In the genomic region with DNA sequence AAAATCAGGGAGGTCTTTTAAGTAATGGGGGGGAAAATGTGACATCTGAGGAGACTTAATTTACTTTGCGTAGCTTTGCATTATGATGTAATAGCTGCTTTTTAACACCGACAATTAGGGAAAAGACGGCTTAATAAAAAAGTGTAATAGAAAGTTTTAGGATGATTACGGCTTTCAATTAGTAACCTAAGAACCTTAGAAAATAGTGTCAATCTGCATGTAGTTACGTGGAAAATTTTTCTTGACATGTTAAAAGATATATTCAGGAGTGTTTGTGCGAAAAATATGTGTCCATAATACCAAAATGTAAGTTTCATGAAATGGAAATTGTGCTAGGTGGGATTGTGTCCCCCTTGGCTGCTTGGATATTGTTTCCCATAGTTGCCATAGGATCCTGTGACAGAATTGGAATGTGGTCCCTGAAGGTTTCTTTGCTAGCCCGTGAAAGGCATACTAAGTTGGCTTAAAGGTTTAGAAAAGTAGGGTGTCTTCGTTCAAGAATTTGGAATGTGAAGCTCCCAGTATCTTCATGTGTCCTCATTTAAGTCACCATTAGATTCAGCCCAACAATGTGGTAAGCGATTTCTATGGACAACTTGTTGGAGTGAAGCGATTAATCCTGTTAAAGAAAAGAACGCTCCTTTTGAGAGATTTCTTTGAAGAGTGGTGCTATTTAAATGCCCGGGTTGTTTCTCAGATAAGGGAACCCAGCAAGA, we compare ENCODE assay signal across 9 cellular contexts. TPM values are rescaled to one million over a fixed set of nuclear protein-coding genes. Genes with fewer than 3 reads are reported as not detected.
DNase-seq lines count a peak whose midpoint lies in the region; ATAC-seq, FAIRE-seq and TF ChIP-seq lines count a peak whose summit lies in the region.
"Had no signal": no experiment of that assay in that cellular context is flagged by ENCODE, and none has a peak within 500 bp of the region (broad histone marks: within the 10 kb centered on the region; RNA-seq: fewer than 3 reads in every experiment).

No MANE protein-coding gene starts in this region.

- POLR2A ChIA-PET in K562 (lab: Yijun Ruan, JAX), result no interaction called here

- in situ Hi-C loops in K562 (cut with MboI), result no loop called here

- TF ChIP-seq CTCF in cardiac muscle cell (IDR thresholded peaks at IDR 0.05; ENCODE audit: low read depth, low read length), result no peak
- TF ChIP-seq CTCF in K562 (IDR thresholded peaks at IDR 0.05 in 2 of 3, conservative IDR thresholded peaks at IDR 0.05 in 1 of 3; ENCODE audit: insufficient read depth in 2 of 3, low read depth in 1 of 3, low read length in 3 of 3), result no peak
- no peak for TF ChIP-seq CTCF in lower lobe of right lung (IDR thresholded peaks at IDR 0.05)
- no peak for TF ChIP-seq CTCF in upper lobe of left lung (IDR thresholded peaks at IDR 0.05)

- peak; percentile 29 for FAIRE-seq in K562 (lab: Jason Lieb, UNC)

- no peaks in the 10 kb centered on the region for H3K79me2 ChIP-seq in K562 (ENCODE audit: control insufficient read depth, insufficient read depth, low read length)

- H3K36me3 ChIP-seq in cardiac muscle cell (peaks cover 4% of the 10 kb centered on the region), K562 (ENCODE audit: control insufficient read depth, insufficient read depth, low read length) (no peaks in the 10 kb centered on the region), lower lobe of right lung (peaks cover 9% of the 10 kb centered on the region), upper lobe of left lung (no peaks in the 10 kb centered on the region)

- H4K20me1 ChIP-seq in K562 (replicated peaks; ENCODE audit: control insufficient read depth, insufficient read depth, low read length), result 0 out of 2 replicates have a peak, but pooled peaks cover 2% of the 10 kb centered on the region

- DNase-seq in cardiac muscle cell (ENCODE audit: low read depth in 1 of 2, low spot score in 1 of 2), result no peak
- no peak for DNase-seq in cardiac septum (ENCODE audit: low spot score)
- no peak for DNase-seq in K562 (ENCODE audit: extremely low read depth in 1 of 4, low spot score in 3 of 4)
- no peak for DNase-seq in lower lobe of right lung
- no peak for DNase-seq in upper lobe of left lung
- no peak for DNase-seq in SW 1271 (lab: John Stamatoyannopoulos, UW)
- DNase-seq: NCI-H1048 had no signal

- H2AFZ ChIP-seq in K562 (ENCODE audit: low read depth, low read length), result no peak overlapping the region

- H3K4me1 ChIP-seq in cardiac muscle cell (ENCODE audit: low read depth) (peaks cover 10% of the 10 kb centered on the region), K562 (replicated peaks in 1 of 2; ENCODE audit: control insufficient read depth in 2 of 2, insufficient read depth in 2 of 2, low read length in 2 of 2) (peaks cover 0 to 17% of the 10 kb centered on the region in 2 experiments; a peak in 2 of 5 replicates), lower lobe of right lung (peaks cover 56% of the 10 kb centered on the region), upper lobe of left lung (peaks cover 15 to 60% (median 31%) of the 10 kb centered on the region in 4 donors)

- no TSS peak for BruUV-seq in K562 (replicated peaks; lab: Mats Ljungman, UMichigan)

- H3K4me3 ChIP-seq in cardiac muscle cell, result peak overlapping the region; percentile 81
- no peak overlapping the region for H3K4me3 ChIP-seq in K562
- H3K4me3 ChIP-seq in lower lobe of right lung, result peak overlapping the region; percentile 92
- peak overlapping the region; percentile 76 to 86 (median 80) for H3K4me3 ChIP-seq in upper lobe of left lung

- H3K9me3 ChIP-seq in cardiac muscle cell (ENCODE audit: low read depth), result no peaks in the 10 kb centered on the region
- H3K9me3 ChIP-seq in K562 (replicated peaks; ENCODE audit: control insufficient read depth, insufficient read depth, low read depth, low read length), result no peaks in the 10 kb centered on the region
- H3K9me3 ChIP-seq in lower lobe of right lung, result no peaks in the 10 kb centered on the region
- H3K9me3 ChIP-seq in upper lobe of left lung, result no peaks in the 10 kb centered on the region

- no peaks in the 10 kb centered on the region for H3K9me1 ChIP-seq in K562 (ENCODE audit: control insufficient read depth, insufficient read depth, low read length)

- intact Hi-C loops in cardiac septum (cut with DNase I), result loop anchor here (10.0 kb wide), 3 partner anchors 259 to 1241 kb away; no protein-coding TSS in a partner anchor
- intact Hi-C loops in K562 (cut with micrococcal nuclease), result no loop called here
- intact Hi-C loops in lower lobe of right lung (cut with DNase I), result no loop called here

- TF ChIP-seq POLR2A in K562 (conservative IDR thresholded peaks at IDR 0.05) (no peak), upper lobe of left lung (IDR thresholded peaks at IDR 0.05) (no peak)

- ATAC-seq in K562 (no peak), lower lobe of right lung (no peak), upper lobe of left lung (ENCODE audit: low FRiP score in 2 of 2) (no peak), HG03159 (IDR thresholded peaks at IDR 0.05; ENCODE audit: unreplicated experiment) (no peak), HG03460 (IDR thresholded peaks at IDR 0.05; ENCODE audit: unreplicated experiment) (no peak)

- 12% methylated on average over 12 of the region's 12 CpGs for WGBS in K562 (ENCODE audit: insufficient coverage, low coverage, missing lambda C conversion rate)
- WGBS in upper lobe of left lung, 2 donors, result 53 to 55% methylated on average over 12 of the region's 12 CpGs

- H3K27ac ChIP-seq in cardiac muscle cell, result no peak overlapping the region
- H3K27ac ChIP-seq in K562 (ENCODE audit: extremely low read depth, low read depth, low read length), result no peak overlapping the region
- peak overlapping the region; percentile 98 for H3K27ac ChIP-seq in lower lobe of right lung
- peak overlapping the region in 3 of 4 donors; percentile 91 to 95 (median 92) for H3K27ac ChIP-seq in upper lobe of left lung

- H3K9ac ChIP-seq in K562 (ENCODE audit: insufficient read depth in 1 of 2, low read depth in 2 of 2, low read length in 2 of 2), result no peak overlapping the region

- TF ChIP-seq EP300 in K562 (IDR thresholded peaks at IDR 0.05; ENCODE audit: low read length) (no peak), upper lobe of left lung (IDR thresholded peaks at IDR 0.05) (no peak)

- peaks cover 6% of the 10 kb centered on the region for H3K27me3 ChIP-seq in cardiac muscle cell
- peaks cover 13 to 26% of the 10 kb centered on the region in 2 experiments; a peak in 4 of 5 replicates for H3K27me3 ChIP-seq in K562 (ENCODE audit: control insufficient read depth in 2 of 2, insufficient read depth in 2 of 2, low read length in 2 of 2)
- H3K27me3 ChIP-seq in lower lobe of right lung (ENCODE audit: low read depth), result peaks cover under 1% of the 10 kb centered on the region
- H3K27me3 ChIP-seq in upper lobe of left lung, result no peaks in the 10 kb centered on the region

- no peak overlapping the region for H3K4me2 ChIP-seq in K562 (ENCODE audit: insufficient read depth, low read length)

- CTCF ChIA-PET in K562 (lab: Yijun Ruan, JAX; ENCODE audit: low intra/inter-chr PET ratio), result no interaction called here

- no peak for TF ChIP-seq RAD21 in K562 (CRISPR knock-in tag; conservative IDR thresholded peaks at IDR 0.05 in 1 of 2, IDR thresholded peaks at IDR 0.05 in 1 of 2)

TF ChIP-seq in K562, 482 proteins besides CTCF, POLR2A, EP300 and RAD21 (continues in another document):
- TF ChIP-seq TRIM28 (IDR thresholded peaks at IDR 0.05) (no peak), LCOR (CRISPR knock-in tag; IDR thresholded peaks at IDR 0.05) (no peak), ZNF23 (CRISPR knock-in tag; IDR thresholded peaks at IDR 0.05) (no peak), PURB (CRISPR knock-in tag; IDR thresholded peaks at IDR 0.05; ENCODE audit: low read depth) (no peak), CREM (IDR thresholded peaks at IDR 0.05; ENCODE audit: low read depth) (no peak)
- TF ChIP-seq, protein P1, sequence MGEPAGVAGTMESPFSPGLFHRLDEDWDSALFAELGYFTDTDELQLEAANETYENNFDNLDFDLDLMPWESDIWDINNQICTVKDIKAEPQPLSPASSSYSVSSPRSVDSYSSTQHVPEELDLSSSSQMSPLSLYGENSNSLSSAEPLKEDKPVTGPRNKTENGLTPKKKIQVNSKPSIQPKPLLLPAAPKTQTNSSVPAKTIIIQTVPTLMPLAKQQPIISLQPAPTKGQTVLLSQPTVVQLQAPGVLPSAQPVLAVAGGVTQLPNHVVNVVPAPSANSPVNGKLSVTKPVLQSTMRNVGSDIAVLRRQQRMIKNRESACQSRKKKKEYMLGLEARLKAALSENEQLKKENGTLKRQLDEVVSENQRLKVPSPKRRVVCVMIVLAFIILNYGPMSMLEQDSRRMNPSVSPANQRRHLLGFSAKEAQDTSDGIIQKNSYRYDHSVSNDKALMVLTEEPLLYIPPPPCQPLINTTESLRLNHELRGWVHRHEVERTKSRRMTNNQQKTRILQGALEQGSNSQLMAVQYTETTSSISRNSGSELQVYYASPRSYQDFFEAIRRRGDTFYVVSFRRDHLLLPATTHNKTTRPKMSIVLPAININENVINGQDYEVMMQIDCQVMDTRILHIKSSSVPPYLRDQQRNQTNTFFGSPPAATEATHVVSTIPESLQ (CRISPR knock-in tag; IDR thresholded peaks at IDR 0.05), result no peak

RNA-seq across cellular contexts. Expression of a gene that starts 1.9 kb away (rescaled TPM):
- total RNA-seq in cardiac muscle cell (15.6 and 18.4 TPM in 2 replicates), cardiac septum (14.4 TPM), K562 (2014; rRNA removed) (0.08 TPM in 1 of 2 replicates, not detected in the other), K562 (2014; rRNA removed; fragmentation: Illumina TruSeq; extraction: Trizol) (not detected in 2 replicates), K562 (2015; rRNA removed; fragmentation: Illumina TruSeq; extraction: Trizol) (not detected in 2 replicates), K562 (2021) (0.31 and 0.38 TPM in 2 replicates), lower lobe of right lung (22.9 TPM), upper lobe of left lung (10 to 100 TPM; 19.0 to 52.2 (median 33.1) TPM)
- polyA plus RNA-seq in cardiac muscle cell (7.1 and 7.6 TPM in 2 replicates), K562 (2011; rRNA removed) (not detected in 2 replicates), K562 (2014; fragmentation: Illumina TruSeq; extraction: Trizol) (not detected in 2 replicates), K562 (2014; fragmentation: Nextera tagmentation; extraction: Ambion mirVana) (not detected), K562 (2014; rRNA removed) (0.03 TPM in 1 of 2 replicates, not detected in the other)
- total RNA-seq in K562 (2011; cell fraction: chromatin; rRNA removed; ENCODE audit: low replicate concordance), result not detected in 2 replicates
- total RNA-seq in K562 (2011; cell fraction: nucleolus; rRNA removed), result not detected in 2 replicates
- not detected in 2 replicates for total RNA-seq in K562 (2011; cell fraction: nucleoplasm; rRNA removed)
- not detected in 2 replicates for polyA plus RNA-seq in K562 (2011; cell fraction: cytosol; rRNA removed)
- 0.10 TPM in 1 of 2 replicates, not detected in the other for polyA plus RNA-seq in K562 (2011; cell fraction: nucleus; rRNA removed)
- 0.11 TPM in 1 of 2 replicates, not detected in the other for polyA plus RNA-seq in K562 (2012)
- not detected in 2 replicates for polyA minus RNA-seq in K562 (2011; rRNA and poly(A)+ RNA removed)
- polyA minus RNA-seq in K562 (2011; cell fraction: cytosol; rRNA and poly(A)+ RNA removed), result not detected in 2 replicates
- polyA minus RNA-seq in K562 (2011; cell fraction: nucleus; rRNA and poly(A)+ RNA removed), result 0.13 TPM in 1 of 2 replicates, not detected in the other

Comparison
In these comparisons a context has a peak if more than half of its experiments do, and no peak if none do; other contexts are left out.
1. H3K27ac ChIP-seq: peak in lower lobe of right lung (single experiment) and upper lobe of left lung (3 of 4); none in cardiac muscle cell (single experiment) and K562 (single experiment).
2. RNA of a gene that starts 1.9 kb away (total RNA-seq): 19.0 to 52.2 TPM in upper lobe of left lung, 22.9 TPM in lower lobe of right lung (single experiment), 15.6 to 18.4 TPM in cardiac muscle cell and 14.4 TPM in cardiac septum (single experiment); 0.08 to 0.38 TPM in K562; every median in the first group is over 10 times any median in the second.